In genomic region chr13:93786846-93787245, GRCh38 we compare ENCODE assay signal across 15 cellular contexts.
"Had no signal": no experiment of that assay in that cellular context is flagged by ENCODE, and none has a peak within 500 bp of the region (broad histone marks: within the 10 kb centered on the region; RNA-seq: fewer than 3 reads in every experiment).

No MANE protein-coding gene starts in this region.

- H3K4me3 ChIP-seq: coronary artery, left ventricle myocardium inferior, spleen, thoracic aorta, upper lobe of left lung had no signal

- H3K27ac ChIP-seq: coronary artery, left ventricle myocardium inferior, spleen, thoracic aorta, upper lobe of left lung had no signal

- H3K36me3 ChIP-seq: left ventricle myocardium inferior, spleen, thoracic aorta, upper lobe of left lung had no signal

- H3K4me1 ChIP-seq: left ventricle myocardium inferior, spleen, upper lobe of left lung had no signal

- H3K9me3 ChIP-seq: left ventricle myocardium inferior, thoracic aorta, upper lobe of left lung had no signal

- DNase-seq: activated CD4-positive, alpha-beta memory T cell treated with anti-CD3 and anti-CD28 coated beads for 36 hours; activated CD4-positive, alpha-beta T cell treated with anti-CD3 and anti-CD28 coated beads for 36 hours; activated T-cell treated with anti-CD3 and anti-CD28 coated beads for 4 hours; amniotic stem cell; hypothalamus; kidney glomerular epithelial cell; left ventricle myocardium inferior; mammary epithelial cell; occipital lobe; retina; spleen; stimulated activated CD4-positive, alpha-beta T cell treated with anti-CD3 and anti-CD28 coated beads, Interleukin-4, amount 100 ng/mL, for 4 hours; upper lobe of left lung had no signal
